Comparison of ENCODE assay signal across 28 cellular contexts in genomic region chr17:74804683-74805082, GRCh38. TPM values are rescaled to one million over a fixed set of nuclear protein-coding genes. Genes with fewer than 3 reads are reported as not detected.
"Had no signal": no experiment of that assay in that cellular context is flagged by ENCODE, and none has a peak within 500 bp of the region (broad histone marks: within the 10 kb centered on the region; RNA-seq: fewer than 3 reads in every experiment).

No MANE protein-coding gene starts in this region.

- H3K27me3 ChIP-seq: adrenal gland, ascending aorta, body of pancreas, brain microvascular endothelial cell, breast epithelium, cardiac muscle cell had no signal

- H3K9me3 ChIP-seq: adrenal gland, ascending aorta, body of pancreas, breast epithelium had no signal

- H3K4me1 ChIP-seq: adrenal gland, ascending aorta, body of pancreas, breast epithelium had no signal

- H3K27ac ChIP-seq: adrenal gland, ascending aorta, body of pancreas, brain microvascular endothelial cell, breast epithelium, cardiac muscle cell had no signal

- H3K36me3 ChIP-seq: adrenal gland, breast epithelium, cardiac muscle cell had no signal

- H3K4me3 ChIP-seq: adrenal gland, ascending aorta, body of pancreas, breast epithelium, cardiac muscle cell had no signal

- DNase-seq: activated effector memory CD4-positive, alpha-beta T cell treated with anti-CD3 and anti-CD28 coated beads, Interleukin-2, amount 50 U/mL, for 16 hours; activated effector memory CD4-positive, alpha-beta T cell treated with Interleukin-2 at 50 U/mL for 16 hours; activated gamma-delta T cell; activated naive CD4-positive, alpha-beta T cell; activated naive CD4-positive, alpha-beta T cell treated with anti-CD3 and anti-CD28 coated beads for 36 hours; activated naive CD4-positive, alpha-beta T cell treated with anti-CD3 and anti-CD28 coated beads, Interleukin-2, amount 10 ng/mL, durations not matched to agents 7 days and 5 days; activated naive CD4-positive, alpha-beta T cell treated with anti-CD3 and anti-CD28 coated beads, Interleukin-2, amount 50 U/mL, for 16 hours; activated naive CD4-positive, alpha-beta T cell treated with Interleukin-2 at 50 U/mL for 16 hours; activated naive CD8-positive, alpha-beta T cell treated with anti-CD3 and anti-CD28 coated beads for 36 hours; activated naive CD8-positive, alpha-beta T cell treated with anti-CD3 and anti-CD28 coated beads, Interleukin-2, amount 10 ng/mL, durations not matched to agents 7 days and 5 days; activated naive CD8-positive, alpha-beta T cell treated with anti-CD3 and anti-CD28 coated beads, Interleukin-2, amount 50 U/mL, for 24 hours; activated T-cell treated with anti-CD3 and anti-CD28 coated beads for 4 hours; activated T-cell treated with anti-CD3 and anti-CD28 coated beads, Interleukin-2, amount 50 U/mL, for 1 hour; activated T-cell treated with anti-CD3 and anti-CD28 coated beads, Interleukin-2, amount 50 U/mL, for 24 hours; activated T-cell treated with anti-CD3 and anti-CD28 coated beads, Interleukin-2, amount 50 U/mL, for 4 hours; activated T-cell treated with anti-CD3 and anti-CD28 coated beads, Interleukin-2, amount 50 U/mL, for 48 hours; activated T-cell treated with anti-CD3 and anti-CD28 coated beads, Interleukin-2, amount 50 U/mL, for 72 hours; amniotic stem cell; aorta; body of pancreas; brain microvascular endothelial cell; central memory CD4-positive, alpha-beta T cell had no signal

- ATAC-seq: activated naive CD4-positive, alpha-beta T cell treated with anti-CD3 and anti-CD28 coated beads, Interleukin-2, amount 50 U/mL, for 72 hours; activated naive CD8-positive, alpha-beta T cell treated with anti-CD3 and anti-CD28 coated beads, Interleukin-2, amount 50 U/mL, for 24 hours; activated T-cell treated with anti-CD3 and anti-CD28 coated beads, Interleukin-2, amount 50 U/mL, for 4 hours; activated T-cell treated with anti-CD3 and anti-CD28 coated beads, Interleukin-2, amount 50 U/mL, for 72 hours; activated T-helper 17 cell treated with anti-CD3 and anti-CD28 coated beads, Interleukin-2, amount 50 U/mL, for 72 hours; body of pancreas had no signal

RNA-seq across cellular contexts. Expression of gene GRIN2C, which starts 55.0 kb away (rescaled TPM):
- total RNA-seq: activated naive CD8-positive, alpha-beta T cell treated with anti-CD3 and anti-CD28 coated beads for 36 hours; ascending aorta; body of pancreas had no signal
